Comparison of ENCODE assay signal across 16 cellular contexts in the genomic region with DNA sequence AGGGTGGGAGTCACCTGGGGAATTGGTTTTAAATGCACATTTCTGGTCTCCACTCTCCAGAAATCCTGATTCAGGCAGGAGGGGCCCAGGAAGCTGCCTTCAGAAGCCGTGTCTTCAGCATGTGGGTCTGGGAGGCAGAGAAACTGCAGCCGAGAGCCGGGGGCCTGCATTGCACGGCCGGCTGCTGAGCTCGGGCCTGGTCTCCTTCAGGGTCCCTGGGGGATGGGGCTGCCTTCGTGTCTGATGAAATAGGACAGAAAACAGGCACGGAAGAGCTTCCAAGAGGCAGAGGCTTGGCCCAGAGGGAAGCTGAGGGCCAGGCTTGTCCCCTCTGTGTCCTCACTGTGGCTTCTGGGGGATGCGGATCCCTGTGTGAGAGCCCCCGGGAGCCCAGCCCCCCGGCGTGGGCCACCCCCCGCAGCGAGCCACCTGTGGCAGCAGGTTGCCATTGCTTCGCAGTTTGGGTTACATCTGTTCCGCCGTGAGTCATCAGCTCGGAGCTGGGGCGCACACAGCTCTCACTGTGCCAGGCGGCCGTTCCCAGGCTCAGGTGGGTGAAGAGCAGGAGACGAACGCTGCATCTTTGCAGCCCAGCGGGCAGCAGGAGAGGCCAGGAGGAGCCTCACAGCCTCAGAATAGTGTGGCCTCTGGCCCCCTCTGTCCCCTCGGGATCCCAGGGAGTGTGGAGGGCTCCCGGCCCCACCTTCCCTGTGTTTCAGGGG.
DNase-seq lines count a peak whose midpoint lies in the region; ATAC-seq lines count a peak whose summit lies in the region.
"Had no signal": no experiment of that assay in that cellular context is flagged by ENCODE, and none has a peak within 500 bp of the region (broad histone marks: within the 10 kb centered on the region; RNA-seq: fewer than 3 reads in every experiment).

No MANE protein-coding gene starts in this region.

- H4K20me1 ChIP-seq in BLaER1 = 0 out of 2 replicates have a peak, but pooled peaks cover 9% of the 10 kb centered on the region

- DNase-seq in M059J (ENCODE audit: low read depth) (peak; percentile 12), caudate nucleus (lab: John Stamatoyannopoulos, UW) (peak in 34 of 61 donors; percentile 12 to 79 (median 41))
- DNase-seq in NK-92 treated with Interleukin-12 subunit alpha and Interleukin-12 subunit beta, amount 100 ng/mL, for 24 hours (lab: John Stamatoyannopoulos, UW) = no peak
- DNase-seq: ACHN, DMS153, NCI-H1092, NCI-H2029, NCI-H2227 treated with DMSO at 0.1 percent for 48 hours, NCI-H526 treated with DMSO at 0.1 percent for 48 hours, PC-3, T-cell had no signal

- peak overlapping the region; percentile 57 for H3K4me2 ChIP-seq in BLaER1

- WGBS in mesodermal cell (ENCODE audit: insufficient coverage in 2 of 2), 2 experiments = 86 to 88% methylated on average over 26 of the region's 26 CpGs

- no peaks in the 10 kb centered on the region for H3K9me3 ChIP-seq in BLaER1
- H3K9me3 ChIP-seq in mesodermal cell (ENCODE audit: control insufficient read depth, low read length) = no peaks in the 10 kb centered on the region

- ATAC-seq in GM21360 (IDR thresholded peaks at IDR 0.05; ENCODE audit: unreplicated experiment) = no peak
- ATAC-seq in GM19455 (IDR thresholded peaks at IDR 0.05; ENCODE audit: unreplicated experiment) = no peak
- ATAC-seq: PC-3, T-cell had no signal

- no peak overlapping the region for H3K9ac ChIP-seq in BLaER1

- H3K4me1 ChIP-seq in BLaER1 = peaks cover 44% of the 10 kb centered on the region
- H3K4me1 ChIP-seq in mesodermal cell (ENCODE audit: control insufficient read depth, insufficient read depth, low read length, poor library complexity, severe bottlenecking) = peaks cover 4% of the 10 kb centered on the region
- H3K4me1 ChIP-seq: SJSA1 had no signal

- H3K36me3 ChIP-seq in BLaER1 = no peaks in the 10 kb centered on the region
- H3K36me3 ChIP-seq in mesodermal cell (ENCODE audit: control insufficient read depth, insufficient read depth, low read length) = no peaks in the 10 kb centered on the region
- H3K36me3 ChIP-seq: SJSA1 had no signal

- no peak overlapping the region for H3K27ac ChIP-seq in BLaER1
- peak overlapping the region; percentile 48 for H3K27ac ChIP-seq in caudate nucleus (ENCODE audit: low read depth, low read length)
- H3K27ac ChIP-seq in mesodermal cell (ENCODE audit: low read depth, low read length, severe bottlenecking) = peak overlapping the region; percentile 53
- H3K27ac ChIP-seq: SJSA1 had no signal

- H3K4me3 ChIP-seq in BLaER1 (no peak overlapping the region), mesodermal cell (ENCODE audit: extremely low read depth, insufficient read depth, low read length, poor library complexity, severe bottlenecking) (no peak overlapping the region)
- H3K4me3 ChIP-seq: SJSA1 had no signal

- H3K27me3 ChIP-seq in BLaER1 = no peaks in the 10 kb centered on the region
- H3K27me3 ChIP-seq: SJSA1 had no signal
